Comparison of ENCODE assay signal across 22 cellular contexts in genomic region chr3:129347446-129347845, GRCh38.
"Had no signal": no experiment of that assay in that cellular context is flagged by ENCODE, and none has a peak within 500 bp of the region (broad histone marks: within the 10 kb centered on the region; RNA-seq: fewer than 3 reads in every experiment).

No MANE protein-coding gene starts in this region.

- ATAC-seq: activated T-cell treated with anti-CD3 and anti-CD28 coated beads, Interleukin-2, amount 50 U/mL, for 4 hours; Panc1; T-helper 17 cell had no signal

- H3K4me2 ChIP-seq: KMS-11 had no signal

- H3K4me3 ChIP-seq: SJSA1 had no signal

- H3K27me3 ChIP-seq: SJSA1 had no signal

- H3K9ac ChIP-seq: KMS-11 had no signal

- H3K9me3 ChIP-seq: SJSA1 had no signal

- H3K27ac ChIP-seq: KMS-11, SJSA1 had no signal

- DNase-seq: activated B cell treated with CpG ODN at 0.5 μM for 24 hours; activated CD4-positive, alpha-beta memory T cell treated with anti-CD3 and anti-CD28 coated beads for 36 hours; activated CD4-positive, alpha-beta T cell treated with anti-CD3 and anti-CD28 coated beads for 1 hour; activated CD4-positive, alpha-beta T cell treated with anti-CD3 and anti-CD28 coated beads, Interleukin-2, amount 10 ng/mL, durations not matched to agents 24 days and 14 days; activated CD8-positive, alpha-beta memory T cell treated with anti-CD3 and anti-CD28 coated beads for 24 hours; activated gamma-delta T cell; activated naive CD4-positive, alpha-beta T cell treated with anti-CD3 and anti-CD28 coated beads for 36 hours; activated T-cell treated with anti-CD3 and anti-CD28 coated beads, Interleukin-2, amount 50 U/mL, for 4 hours; amygdala; cerebellar nuclear complex; NCI-H1105 treated with DMSO at 0.1 percent for 48 hours; NCI-H1436 treated with DMSO at 0.1 percent for 48 hours; NCI-H187; NCI-H2081; NCI-H510A treated with DMSO at 0.1 percent for 48 hours; RPMI8226; SHP77; T-helper 17 cell; T-helper 9 cell had no signal

- H3K36me3 ChIP-seq: SJSA1 had no signal
